ENCODE assay signal across 8 cellular contexts in the genomic region with DNA sequence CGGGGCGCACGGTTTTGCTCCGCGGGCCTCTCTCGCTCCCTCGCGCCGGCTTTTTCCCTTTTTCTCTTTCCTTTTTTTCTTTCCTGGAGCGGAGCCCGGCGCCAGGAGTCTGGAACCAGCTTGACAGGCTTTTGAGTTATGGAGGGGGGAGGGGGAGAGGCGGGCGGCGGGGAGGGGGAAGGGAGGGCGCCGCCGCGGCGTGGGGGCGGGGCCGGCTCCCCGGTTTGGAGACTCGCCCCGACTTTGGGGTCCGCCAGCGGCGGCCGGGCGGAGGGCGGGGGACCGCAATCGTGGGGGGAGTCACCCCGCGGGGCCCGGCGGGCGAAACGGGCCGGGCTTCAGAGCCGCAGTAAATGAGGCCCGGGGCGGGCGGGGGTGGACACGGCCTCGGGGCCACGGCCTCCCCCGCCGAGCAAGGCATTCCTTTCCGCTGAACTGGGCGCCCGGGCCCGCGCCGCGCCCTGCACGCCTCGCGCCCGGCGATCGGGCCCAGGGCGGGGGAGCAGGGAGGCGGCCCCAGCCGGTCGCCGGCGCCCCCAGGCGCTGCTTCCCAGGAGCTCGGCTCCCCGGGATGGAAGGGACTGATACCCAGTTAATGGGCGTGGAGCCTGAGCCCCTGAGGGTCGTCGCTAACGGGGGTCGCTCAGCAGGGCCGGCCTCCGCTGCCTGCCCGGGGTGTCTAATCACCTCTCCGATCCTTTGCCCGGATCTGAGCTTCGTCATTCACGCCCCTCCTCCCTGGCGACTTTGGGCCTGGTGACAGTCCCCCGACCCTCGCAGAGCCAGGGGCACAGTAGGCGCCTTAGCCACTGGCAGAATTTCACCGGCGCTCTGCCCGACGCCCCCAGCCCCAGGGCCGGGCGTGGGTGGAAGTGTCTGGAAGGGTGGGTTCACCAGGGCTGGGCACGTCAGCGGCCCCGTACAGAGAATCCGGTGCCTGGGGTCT.
DNase-seq lines count a peak whose midpoint lies in the region; ATAC-seq and TF ChIP-seq lines count a peak whose summit lies in the region.

No MANE protein-coding gene starts in this region.

- H3F3A ChIP-seq in neural cell (ENCODE audit: insufficient read depth, low read length, poor library complexity, severe bottlenecking), result no peaks in the 10 kb centered on the region

- no peaks in the 10 kb centered on the region for H3K79me2 ChIP-seq in neural cell (replicated peaks; ENCODE audit: insufficient read depth, low read length)

- peak overlapping the region; percentile 68 for H3K4me3 Mint-ChIP-seq in activated naive CD8-positive, alpha-beta T cell treated with anti-CD3 and anti-CD28 coated beads, Interleukin-2, amount 10 ng/mL, durations not matched to agents 7 days and 5 days

- TF ChIP-seq CTCF in neural cell (IDR thresholded peaks at IDR 0.05; ENCODE audit: poor library complexity, severe bottlenecking), result peak; percentile 23

- ATAC-seq in activated naive CD8-positive, alpha-beta T cell treated with anti-CD3 and anti-CD28 coated beads, Interleukin-2, amount 10 ng/mL, durations not matched to agents 7 days and 5 days (ENCODE audit: low read depth), result peak; percentile 33
- ATAC-seq in HG02642 (IDR thresholded peaks at IDR 0.05; ENCODE audit: poor library complexity, unreplicated experiment), result no peak
- no peak for ATAC-seq in GM18517 (IDR thresholded peaks at IDR 0.05; ENCODE audit: unreplicated experiment)

- no peaks in the 10 kb centered on the region for H4K20me1 ChIP-seq in neural cell (ENCODE audit: insufficient read depth)

- H3K27ac Mint-ChIP-seq in activated naive CD8-positive, alpha-beta T cell treated with anti-CD3 and anti-CD28 coated beads, Interleukin-2, amount 10 ng/mL, durations not matched to agents 7 days and 5 days, result peak overlapping the region; percentile 73

- peaks cover 17% of the 10 kb centered on the region for H3K4me1 Mint-ChIP-seq in activated naive CD8-positive, alpha-beta T cell treated with anti-CD3 and anti-CD28 coated beads, Interleukin-2, amount 10 ng/mL, durations not matched to agents 7 days and 5 days

- peak overlapping the region; percentile 79 for H3K9ac ChIP-seq in neural cell (ENCODE audit: low read length)

- peak; percentile 18 for TF ChIP-seq EP300 in neural cell (conservative IDR thresholded peaks at IDR 0.05; ENCODE audit: poor library complexity, severe bottlenecking)

- H2AFZ ChIP-seq in neural cell (ENCODE audit: low read depth, low read length), result peak overlapping the region; percentile 14

- H3K9me3 Mint-ChIP-seq in activated naive CD8-positive, alpha-beta T cell treated with anti-CD3 and anti-CD28 coated beads, Interleukin-2, amount 10 ng/mL, durations not matched to agents 7 days and 5 days, result no peaks in the 10 kb centered on the region

- H3K4me3 ChIP-seq in neural cell (ENCODE audit: low read length), result peak overlapping the region; percentile 63

- no peaks in the 10 kb centered on the region for H3K27me3 ChIP-seq in neural cell (ENCODE audit: insufficient read depth, low read depth, low read length)

- H3K36me3 Mint-ChIP-seq in activated naive CD8-positive, alpha-beta T cell treated with anti-CD3 and anti-CD28 coated beads, Interleukin-2, amount 10 ng/mL, durations not matched to agents 7 days and 5 days, result no peaks in the 10 kb centered on the region

- peak overlapping the region; percentile 71 for H3K27ac ChIP-seq in neural cell (ENCODE audit: low read length)

- H3K36me3 ChIP-seq in neural cell (ENCODE audit: insufficient read depth, low read length), result no peaks in the 10 kb centered on the region

- POLR2A ChIA-PET in activated naive CD8-positive, alpha-beta T cell treated with anti-CD3 and anti-CD28 coated beads, Interleukin-2, amount 10 ng/mL, durations not matched to agents 7 days and 5 days (lab: Charles Lee), result interaction anchor here (0.6 to 2.5 kb wide), 9 partner anchors 8 to 716 kb away, joined by 3 to 14 read pairs (median 4); no protein-coding TSS in a partner anchor

- H3K9me3 ChIP-seq in neural cell (ENCODE audit: low read length), result no peaks in the 10 kb centered on the region

- H3K4me2 ChIP-seq in neural cell (ENCODE audit: low read length), result no peak overlapping the region

- peaks cover 12% of the 10 kb centered on the region for H3K27me3 Mint-ChIP-seq in activated naive CD8-positive, alpha-beta T cell treated with anti-CD3 and anti-CD28 coated beads, Interleukin-2, amount 10 ng/mL, durations not matched to agents 7 days and 5 days

- no peaks in the 10 kb centered on the region for H3K9me2 ChIP-seq in neural cell (ENCODE audit: insufficient read depth, low read length)

- DNase-seq in NCI-H82 (lab: John Stamatoyannopoulos, UW), result peak; percentile 35
- no peak for DNase-seq in NCI-H82 treated with DMSO at 0.1 percent for 48 hours (lab: John Stamatoyannopoulos, UW; ENCODE audit: unreplicated experiment)
- peak; percentile 72 for DNase-seq in NCI-H510A (lab: John Stamatoyannopoulos, UW)
- DNase-seq in activated naive CD8-positive, alpha-beta T cell treated with anti-CD3 and anti-CD28 coated beads, Interleukin-2, amount 10 ng/mL, durations not matched to agents 7 days and 5 days, result peak; percentile 69
- DNase-seq in glomerular visceral epithelial cell (ENCODE audit: extremely low spot score), result peak; percentile 86

- TF ChIP-seq RAD21 in neural cell (conservative IDR thresholded peaks at IDR 0.05), result no peak

TF ChIP-seq in neural cell, 6 proteins besides CTCF, POLR2A, EP300 and RAD21:
- no peak for TF ChIP-seq SMC3 (conservative IDR thresholded peaks at IDR 0.05; ENCODE audit: poor library complexity)
- TF ChIP-seq, protein P1, sequence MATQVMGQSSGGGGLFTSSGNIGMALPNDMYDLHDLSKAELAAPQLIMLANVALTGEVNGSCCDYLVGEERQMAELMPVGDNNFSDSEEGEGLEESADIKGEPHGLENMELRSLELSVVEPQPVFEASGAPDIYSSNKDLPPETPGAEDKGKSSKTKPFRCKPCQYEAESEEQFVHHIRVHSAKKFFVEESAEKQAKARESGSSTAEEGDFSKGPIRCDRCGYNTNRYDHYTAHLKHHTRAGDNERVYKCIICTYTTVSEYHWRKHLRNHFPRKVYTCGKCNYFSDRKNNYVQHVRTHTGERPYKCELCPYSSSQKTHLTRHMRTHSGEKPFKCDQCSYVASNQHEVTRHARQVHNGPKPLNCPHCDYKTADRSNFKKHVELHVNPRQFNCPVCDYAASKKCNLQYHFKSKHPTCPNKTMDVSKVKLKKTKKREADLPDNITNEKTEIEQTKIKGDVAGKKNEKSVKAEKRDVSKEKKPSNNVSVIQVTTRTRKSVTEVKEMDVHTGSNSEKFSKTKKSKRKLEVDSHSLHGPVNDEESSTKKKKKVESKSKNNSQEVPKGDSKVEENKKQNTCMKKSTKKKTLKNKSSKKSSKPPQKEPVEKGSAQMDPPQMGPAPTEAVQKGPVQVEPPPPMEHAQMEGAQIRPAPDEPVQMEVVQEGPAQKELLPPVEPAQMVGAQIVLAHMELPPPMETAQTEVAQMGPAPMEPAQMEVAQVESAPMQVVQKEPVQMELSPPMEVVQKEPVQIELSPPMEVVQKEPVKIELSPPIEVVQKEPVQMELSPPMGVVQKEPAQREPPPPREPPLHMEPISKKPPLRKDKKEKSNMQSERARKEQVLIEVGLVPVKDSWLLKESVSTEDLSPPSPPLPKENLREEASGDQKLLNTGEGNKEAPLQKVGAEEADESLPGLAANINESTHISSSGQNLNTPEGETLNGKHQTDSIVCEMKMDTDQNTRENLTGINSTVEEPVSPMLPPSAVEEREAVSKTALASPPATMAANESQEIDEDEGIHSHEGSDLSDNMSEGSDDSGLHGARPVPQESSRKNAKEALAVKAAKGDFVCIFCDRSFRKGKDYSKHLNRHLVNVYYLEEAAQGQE (IDR thresholded peaks at IDR 0.05; ENCODE audit: borderline replicate concordance), result peak; percentile 43
